In genomic region chrX:101918746-101919145, GRCh38 we compare ENCODE assay signal across 6 cellular contexts. TPM values are rescaled to one million over a fixed set of nuclear protein-coding genes. Genes with fewer than 3 reads are reported as not detected.
"Had no signal": no experiment of that assay in that cellular context is flagged by ENCODE, and none has a peak within 500 bp of the region (broad histone marks: within the 10 kb centered on the region; RNA-seq: fewer than 3 reads in every experiment).

No MANE protein-coding gene starts in this region.

- H3K4me3 Mint-ChIP-seq: GM23338, H9 had no signal

- H3K27ac ChIP-seq: HL-60 had no signal

- H3K4me1 Mint-ChIP-seq: GM23338, H9 had no signal

- H3K4me3 ChIP-seq: GM23338, K562 had no signal

- ATAC-seq: GM23338, K562 had no signal

- DNase-seq: H9, HCEC 1CT, IMR-90 had no signal

- H3K27ac Mint-ChIP-seq: GM23338, H9 had no signal

RNA-seq across cellular contexts. Expression of gene ZMAT1, which starts 13.1 kb away (rescaled TPM):
- total RNA-seq: IMR-90 had no signal
